27 cellular contexts compared by ENCODE assay signal in the genomic region with DNA sequence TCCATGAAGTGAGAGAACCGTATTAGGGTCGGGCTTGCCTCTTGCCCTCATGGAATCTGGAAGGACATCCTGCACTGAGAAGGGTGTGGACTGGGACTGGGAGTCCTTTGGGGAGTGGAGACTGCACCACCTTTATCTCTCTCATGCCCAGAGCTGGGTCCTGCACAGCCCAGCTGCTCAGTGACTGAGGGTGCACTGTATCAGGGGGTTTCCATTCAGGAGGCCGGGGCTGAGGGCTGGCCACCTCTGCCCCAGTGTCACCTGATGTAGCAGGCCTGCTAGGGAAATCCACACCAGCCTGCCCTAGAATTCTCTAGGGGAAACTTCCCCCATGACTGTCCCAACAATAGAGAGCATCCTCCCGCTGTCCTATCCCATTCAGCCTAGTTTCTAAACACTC.
DNase-seq lines count a peak whose midpoint lies in the region; ATAC-seq and TF ChIP-seq lines count a peak whose summit lies in the region.
"Had no signal": no experiment of that assay in that cellular context is flagged by ENCODE, and none has a peak within 500 bp of the region (broad histone marks: within the 10 kb centered on the region; RNA-seq: fewer than 3 reads in every experiment).

No MANE protein-coding gene starts in this region.

- H3K27ac Mint-ChIP-seq in activated CD4-positive, alpha-beta T cell treated with anti-CD3 and anti-CD28 coated beads, Interleukin-2, amount 10 ng/mL, durations not matched to agents 24 days and 14 days, result no peak overlapping the region
- H3K27ac Mint-ChIP-seq in activated naive CD8-positive, alpha-beta T cell treated with anti-CD3 and anti-CD28 coated beads for 36 hours, result no peak overlapping the region
- H3K27ac Mint-ChIP-seq: B cell; CD8-positive, alpha-beta T cell had no signal

- no peak overlapping the region for H3K4me2 ChIP-seq in SK-N-SH
- no peak overlapping the region for H3K4me2 ChIP-seq in IMR-90 (ENCODE audit: low read depth, low read length)

- no peak overlapping the region for H2AK5ac ChIP-seq in IMR-90 (ENCODE audit: low read depth, low read length)

- H3K36me3 ChIP-seq in SK-N-SH (replicated peaks in 1 of 2; ENCODE audit: control insufficient read depth in 1 of 2, insufficient read depth in 2 of 2, low read length in 1 of 2) (no peaks in the 10 kb centered on the region), IMR-90 (ENCODE audit: control insufficient read depth, insufficient read depth, low read length) (no peaks in the 10 kb centered on the region)
- H3K36me3 ChIP-seq: HAP-1 had no signal

- peak overlapping the region; percentile 59; the same call in 1 of the 2 replicates for H3K14ac ChIP-seq in IMR-90 (replicated peaks; ENCODE audit: low read depth, low read length)

- dilution Hi-C loops in IMR-90 (cut with HindIII; ENCODE audit: low sequenced_read_pairs, unreplicated experiment), result no loop called here

- H4K91ac ChIP-seq in IMR-90 (ENCODE audit: insufficient read depth, low read depth, low read length), result no peak overlapping the region

- no peak for TF ChIP-seq EP300 in SK-N-SH (IDR thresholded peaks at IDR 0.05; ENCODE audit: borderline replicate concordance in 1 of 2, low read depth in 1 of 2, low read length in 1 of 2)

- H2BK5ac ChIP-seq in IMR-90 (ENCODE audit: low read depth, low read length, poor library complexity, severe bottlenecking), result no peak overlapping the region

- H3K9me3 ChIP-seq in SK-N-SH (no peaks in the 10 kb centered on the region), IMR-90 (ENCODE audit: control insufficient read depth, insufficient read depth, low read length) (no peaks in the 10 kb centered on the region)
- H3K9me3 ChIP-seq: Caco-2, HAP-1 had no signal

- TF ChIP-seq CTCF in SK-N-SH (IDR thresholded peaks at IDR 0.05) (no peak), IMR-90 (conservative IDR thresholded peaks at IDR 0.05; ENCODE audit: low read depth, low read length) (no peak), dorsolateral prefrontal cortex (IDR thresholded peaks at IDR 0.05 in 54 of 56, conservative IDR thresholded peaks at IDR 0.05 in 2 of 56; ENCODE audit: low read depth in 1 of 56, partially characterized antibody in 56 of 56) (no peak)

- H3K79me1 ChIP-seq in IMR-90 (ENCODE audit: low read depth in 1 of 2, low read length in 2 of 2), result peaks cover 27 to 54% of the 10 kb centered on the region in 2 experiments

- H2AFZ ChIP-seq in SK-N-SH (ENCODE audit: low read depth) (no peak overlapping the region), IMR-90 (replicated peaks; ENCODE audit: low read length, poor library complexity) (no peak overlapping the region)

- no peaks in the 10 kb centered on the region for H3K36me3 Mint-ChIP-seq in activated CD4-positive, alpha-beta T cell treated with anti-CD3 and anti-CD28 coated beads, Interleukin-2, amount 10 ng/mL, durations not matched to agents 24 days and 14 days (ENCODE audit: low read depth)
- H3K36me3 Mint-ChIP-seq in activated naive CD8-positive, alpha-beta T cell treated with anti-CD3 and anti-CD28 coated beads for 36 hours, result no peaks in the 10 kb centered on the region
- H3K36me3 Mint-ChIP-seq: CD8-positive, alpha-beta T cell had no signal

- H3K27me3 ChIP-seq in SK-N-SH (ENCODE audit: insufficient read depth), result no peaks in the 10 kb centered on the region
- H3K27me3 ChIP-seq in IMR-90 (ENCODE audit: control insufficient read depth, insufficient read depth, low read length), result no peaks in the 10 kb centered on the region
- H3K27me3 ChIP-seq in dorsolateral prefrontal cortex, result no peaks in the 10 kb centered on the region

- no peak overlapping the region for H3K4me3 ChIP-seq in SK-N-SH (ENCODE audit: low read depth in 2 of 2, low read length in 1 of 2)
- no peak overlapping the region for H3K4me3 ChIP-seq in IMR-90 (ENCODE audit: insufficient read depth, low read depth, low read length)
- H3K4me3 ChIP-seq in dorsolateral prefrontal cortex, result no peak overlapping the region
- H3K4me3 ChIP-seq: HAP-1 had no signal

- intact Hi-C loops in IMR-90 (cut with micrococcal nuclease), result no loop called here
- intact Hi-C loops in dorsolateral prefrontal cortex (cut with DNase I), result loop anchor here in 1 of 2 donors (5.0 kb wide), 2 partner anchors 48 to 118 kb away; a partner anchor contains a TSS
- intact Hi-C loops in activated CD4-positive, alpha-beta T cell treated with anti-CD3 and anti-CD28 coated beads, Interleukin-2, amount 10 ng/mL, durations not matched to agents 24 days and 14 days (cut with micrococcal nuclease), result no loop called here

- peaks cover 19 to 22% of the 10 kb centered on the region in 2 experiments; a peak in 3 of 4 replicates for H3K4me1 ChIP-seq in SK-N-SH (ENCODE audit: control insufficient read depth in 1 of 2, insufficient read depth in 2 of 2, low read depth in 1 of 2, low read length in 1 of 2)
- peaks cover 16% of the 10 kb centered on the region for H3K4me1 ChIP-seq in IMR-90 (ENCODE audit: control insufficient read depth, insufficient read depth, low read length)
- H3K4me1 ChIP-seq: Caco-2, HAP-1 had no signal

- no peak overlapping the region for H2BK120ac ChIP-seq in IMR-90 (ENCODE audit: low read depth, low read length)

- H3K9ac ChIP-seq in SK-N-SH (no peak overlapping the region), IMR-90 (ENCODE audit: low read depth, low read length) (no peak overlapping the region)

- no peaks in the 10 kb centered on the region for H3K9me2 ChIP-seq in SK-N-SH

- CTCF ChIA-PET in SK-N-SH (lab: Yijun Ruan, JAX) (interaction anchor here (0.7 to 1.2 kb wide), 3 partner anchors 9 to 191 kb away, joined by 3 to 5 read pairs (median 4); no protein-coding TSS in a partner anchor), IMR-90 (lab: Yijun Ruan, JAX) (interaction anchor here (0.5 kb wide), 1 partner anchor 1286 kb away, joined by 5 read pairs; no protein-coding TSS in a partner anchor)

- no peak for DNase-seq in SK-N-SH
- no peak for DNase-seq in IMR-90
- DNase-seq in dorsolateral prefrontal cortex, result no peak
- DNase-seq in retina, result peak; percentile 32
- DNase-seq in activated CD4-positive, alpha-beta T cell treated with anti-CD3 and anti-CD28 coated beads, Interleukin-2, amount 10 ng/mL, durations not matched to agents 24 days and 14 days, result no peak
- no peak for DNase-seq in activated naive CD8-positive, alpha-beta T cell treated with anti-CD3 and anti-CD28 coated beads for 36 hours
- DNase-seq in SW480 (ENCODE audit: low spot score), result no peak
- DNase-seq: Caco-2; CD8-positive, alpha-beta T cell; DMS 273 treated with DMSO at 0.1 percent for 48 hours; DMS79; EL; GF-D8; GOT3; HFFc6; NCI-H1048; NCI-H1417; NCI-H1694; NCI-H2029 treated with DMSO at 0.1 percent for 48 hours; NCI-H526 treated with DMSO at 0.1 percent for 48 hours; RPMI8226; SIG-M5 had no signal

- H4K20me1 ChIP-seq in SK-N-SH (ENCODE audit: insufficient read depth), result peaks cover 29% of the 10 kb centered on the region; the same call in 1 of the 2 replicates
- peaks cover 44% of the 10 kb centered on the region for H4K20me1 ChIP-seq in IMR-90 (ENCODE audit: insufficient read depth, low read length)

- H3K18ac ChIP-seq in IMR-90 (ENCODE audit: low read depth, low read length), result no peak overlapping the region

- ATAC-seq in SK-N-SH treated with all-trans-retinoic acid at 6 μM for 48 hours (peak; percentile 12), IMR-90 (ENCODE audit: low read depth) (peak; percentile 11; the same call in 1 of the 2 replicates)
- ATAC-seq: CD8-positive, alpha-beta T cell had no signal

- TF ChIP-seq RAD21 in SK-N-SH (IDR thresholded peaks at IDR 0.05; ENCODE audit: low read length) (no peak), IMR-90 (IDR thresholded peaks at IDR 0.05; ENCODE audit: low read length) (no peak)

- no peak overlapping the region for H3K4ac ChIP-seq in IMR-90 (ENCODE audit: low read depth, low read length)

- H3K56ac ChIP-seq in IMR-90 (ENCODE audit: extremely low read depth, insufficient read depth, low read length), result no peak overlapping the region

- no TSS peak for BruUV-seq in IMR-90 (replicated peaks; lab: Mats Ljungman, UMichigan)

- H3K27ac ChIP-seq in SK-N-SH (ENCODE audit: low read depth in 2 of 2, low read length in 1 of 2) (no peak overlapping the region), IMR-90 (ENCODE audit: insufficient read depth, low read length) (no peak overlapping the region), dorsolateral prefrontal cortex (peak overlapping the region in 44 of 59 donors; percentile 4 to 80 (median 56))
- H3K27ac ChIP-seq: 22Rv1, C4-2B had no signal

- POLR2A ChIA-PET in SK-N-SH (lab: Yijun Ruan, JAX) (no interaction called here), IMR-90 (lab: Charles Lee; ENCODE audit: unreplicated experiment) (no interaction called here)

- no peak for TF ChIP-seq POLR2A in IMR-90 (IDR thresholded peaks at IDR 0.05; ENCODE audit: low read depth, low read length)

- H3K9me3 Mint-ChIP-seq in activated CD4-positive, alpha-beta T cell treated with anti-CD3 and anti-CD28 coated beads, Interleukin-2, amount 10 ng/mL, durations not matched to agents 24 days and 14 days, result no peaks in the 10 kb centered on the region
- H3K9me3 Mint-ChIP-seq in activated naive CD8-positive, alpha-beta T cell treated with anti-CD3 and anti-CD28 coated beads for 36 hours, result peaks cover 1% of the 10 kb centered on the region
- H3K9me3 Mint-ChIP-seq: CD8-positive, alpha-beta T cell had no signal

- in situ Hi-C loops in IMR-90 (cut with MboI; ENCODE audit: low sequenced_read_pairs), result no loop called here

- H3K9me1 ChIP-seq in IMR-90 (ENCODE audit: insufficient read depth, low read length), result peaks cover 34% of the 10 kb centered on the region

- H3K4me1 Mint-ChIP-seq in activated CD4-positive, alpha-beta T cell treated with anti-CD3 and anti-CD28 coated beads, Interleukin-2, amount 10 ng/mL, durations not matched to agents 24 days and 14 days, result no peaks in the 10 kb centered on the region
- H3K4me1 Mint-ChIP-seq in activated naive CD8-positive, alpha-beta T cell treated with anti-CD3 and anti-CD28 coated beads for 36 hours, result no peaks in the 10 kb centered on the region
- H3K4me1 Mint-ChIP-seq: B cell had no signal

- H2BK15ac ChIP-seq in IMR-90 (ENCODE audit: low read depth, low read length), result no peak overlapping the region

- H4K5ac ChIP-seq in IMR-90 (ENCODE audit: low read depth, low read length), result no peak overlapping the region

- no peak overlapping the region for H4K8ac ChIP-seq in IMR-90 (ENCODE audit: low read depth in 2 of 2, low read length in 2 of 2)

- H3K4me3 Mint-ChIP-seq in activated CD4-positive, alpha-beta T cell treated with anti-CD3 and anti-CD28 coated beads, Interleukin-2, amount 10 ng/mL, durations not matched to agents 24 days and 14 days, result no peak overlapping the region
- H3K4me3 Mint-ChIP-seq in activated naive CD8-positive, alpha-beta T cell treated with anti-CD3 and anti-CD28 coated beads for 36 hours, result no peak overlapping the region
- H3K4me3 Mint-ChIP-seq: B cell; CD8-positive, alpha-beta T cell; HFFc6 had no signal

- H3F3A ChIP-seq in SK-N-SH (replicated peaks; ENCODE audit: insufficient read depth), result peaks cover 9% of the 10 kb centered on the region

- H3K23ac ChIP-seq in IMR-90 (ENCODE audit: low read depth, low read length), result no peak overlapping the region

- H3K27me3 Mint-ChIP-seq in activated CD4-positive, alpha-beta T cell treated with anti-CD3 and anti-CD28 coated beads, Interleukin-2, amount 10 ng/mL, durations not matched to agents 24 days and 14 days, result peaks cover 16% of the 10 kb centered on the region
- H3K27me3 Mint-ChIP-seq in activated naive CD8-positive, alpha-beta T cell treated with anti-CD3 and anti-CD28 coated beads for 36 hours, result no peaks in the 10 kb centered on the region
- H3K27me3 Mint-ChIP-seq: B cell had no signal

- H2AK9ac ChIP-seq in IMR-90 (replicated peaks; ENCODE audit: low read depth, low read length, poor library complexity), result peak overlapping the region; percentile 24

- WGBS in SK-N-SH (ENCODE audit: low lambda C conversion rate), result 100% methylated on average over 1 of the region's 4 CpGs
- WGBS in IMR-90 (ENCODE audit: extremely low coverage in 2 of 2, insufficient read length in 1 of 2), 2 experiments, result 60% methylated on average over 1 of the region's 4 CpGs; no CpG with 5 or more reads in 1 of the 2 experiments

- peaks cover 48% of the 10 kb centered on the region for H3K79me2 ChIP-seq in SK-N-SH (ENCODE audit: insufficient read depth)

- H2BK20ac ChIP-seq in IMR-90 (ENCODE audit: low read depth, low read length), result no peak overlapping the region

Comparison
In these comparisons a context has a peak if more than half of its experiments do, and no peak if none do; other contexts are left out.
1. H3K27ac ChIP-seq: peak in dorsolateral prefrontal cortex (44 of 59); none in SK-N-SH (0 of 2) and IMR-90 (single experiment).